ENCODE assay signal across 1 cellular context in genomic region chr1:184789899-184790298, GRCh38.
TF ChIP-seq lines count a peak whose summit lies in the region.

No MANE protein-coding gene starts in this region.

TF ChIP-seq in GM23338, 12 proteins besides CTCF, POLR2A, EP300 and RAD21 (continued from another document):
- TF ChIP-seq ZNF462 (CRISPR knock-in tag; IDR thresholded peaks at IDR 0.05) (no peak), JUNB (IDR thresholded peaks at IDR 0.05; ENCODE audit: unreplicated experiment) (no peak)
